Comparison of ENCODE assay signal across 16 cellular contexts in the genomic region with DNA sequence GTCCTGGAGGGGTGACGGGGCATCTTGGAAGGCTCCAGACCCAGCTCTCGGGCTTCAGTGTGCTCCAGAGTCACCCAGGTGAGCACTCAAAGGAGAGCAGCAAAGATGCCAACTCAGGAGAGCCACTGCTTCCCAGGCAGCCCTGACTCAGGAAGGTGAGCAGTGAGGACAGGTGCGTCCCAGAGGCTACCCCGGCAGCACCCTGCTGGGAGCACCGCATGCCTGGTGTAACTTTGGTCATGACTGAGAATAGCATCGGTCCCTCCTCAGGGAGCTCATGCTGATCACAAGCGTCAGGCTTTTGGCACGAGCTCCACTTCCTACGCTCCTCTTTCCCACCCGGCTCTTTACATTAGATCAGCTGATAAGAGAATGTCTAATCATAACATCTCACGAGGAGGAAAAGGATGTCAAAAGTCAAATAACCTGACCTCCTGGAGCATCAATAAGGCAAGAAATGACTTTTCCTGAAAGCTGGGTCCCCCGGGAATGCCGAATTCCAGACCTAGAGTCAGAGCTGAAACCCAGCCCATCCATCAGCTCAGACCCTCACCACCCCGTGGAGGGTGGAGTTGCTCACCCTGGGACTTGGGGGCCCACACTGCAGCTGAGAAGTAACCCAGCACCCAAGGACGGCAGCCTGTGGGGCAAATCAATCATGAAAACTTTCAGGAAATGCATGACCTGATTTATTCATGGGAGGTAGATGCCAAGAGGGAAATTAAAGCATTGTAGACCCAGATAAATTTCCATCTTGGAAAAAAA.
A peak's percentile ranks its signal among the peaks of the same experiment; 100 is the strongest.
DNase-seq lines count a peak whose midpoint lies in the region; ATAC-seq and TF ChIP-seq lines count a peak whose summit lies in the region.
"Had no signal": no experiment of that assay in that cellular context is flagged by ENCODE, and none has a peak within 500 bp of the region (broad histone marks: within the 10 kb centered on the region; RNA-seq: fewer than 3 reads in every experiment).

No MANE protein-coding gene starts in this region.

- peaks cover 6% of the 10 kb centered on the region for H3K27me3 Mint-ChIP-seq in activated naive CD4-positive, alpha-beta T cell treated with anti-CD3 and anti-CD28 coated beads for 36 hours (ENCODE audit: low read depth)
- H3K27me3 Mint-ChIP-seq: B cell had no signal

- no peak overlapping the region for H3K18ac ChIP-seq in trophoblast cell (ENCODE audit: low read length)

- H3K27me3 ChIP-seq in trophoblast cell (ENCODE audit: insufficient read depth, low read length) = no peaks in the 10 kb centered on the region
- H3K27me3 ChIP-seq: SJSA1 had no signal

- H2BK120ac ChIP-seq in trophoblast cell (ENCODE audit: insufficient read depth, low read length, poor library complexity) = no peak overlapping the region

- CTCF ChIA-PET in activated naive CD4-positive, alpha-beta T cell treated with anti-CD3 and anti-CD28 coated beads for 36 hours (lab: Charles Lee) = no interaction called here

- no peaks in the 10 kb centered on the region for H3K4me1 Mint-ChIP-seq in activated naive CD4-positive, alpha-beta T cell treated with anti-CD3 and anti-CD28 coated beads for 36 hours (ENCODE audit: low read depth)
- H3K4me1 Mint-ChIP-seq: B cell; CD4-positive, CD25-positive, alpha-beta regulatory T cell had no signal

- no peak overlapping the region for H3K23ac ChIP-seq in trophoblast cell (ENCODE audit: low read length)

- H4K91ac ChIP-seq in trophoblast cell (ENCODE audit: low read depth, low read length) = no peak overlapping the region

- peaks cover 7% of the 10 kb centered on the region for H3K9me3 Mint-ChIP-seq in activated naive CD4-positive, alpha-beta T cell treated with anti-CD3 and anti-CD28 coated beads for 36 hours

- no peak overlapping the region for H3K4me3 Mint-ChIP-seq in activated naive CD4-positive, alpha-beta T cell treated with anti-CD3 and anti-CD28 coated beads for 36 hours
- H3K4me3 Mint-ChIP-seq: B cell; CD4-positive, CD25-positive, alpha-beta regulatory T cell had no signal

- no peak overlapping the region for H4K12ac ChIP-seq in trophoblast cell (ENCODE audit: low read depth, low read length)

- no peaks in the 10 kb centered on the region for H3K36me3 Mint-ChIP-seq in activated naive CD4-positive, alpha-beta T cell treated with anti-CD3 and anti-CD28 coated beads for 36 hours (ENCODE audit: low read depth)
- H3K36me3 Mint-ChIP-seq: CD4-positive, CD25-positive, alpha-beta regulatory T cell had no signal

- no peaks in the 10 kb centered on the region for H3K4me1 ChIP-seq in trophoblast cell (ENCODE audit: control insufficient read depth in 1 of 2, insufficient read depth in 2 of 2, low read length in 2 of 2)
- H3K4me1 ChIP-seq: Caco-2, SJSA1 had no signal

- H3K14ac ChIP-seq in trophoblast cell (ENCODE audit: low read length) = no peak overlapping the region

- intact Hi-C loops in activated naive CD4-positive, alpha-beta T cell treated with anti-CD3 and anti-CD28 coated beads for 36 hours (cut with micrococcal nuclease) = no loop called here

- peak overlapping the region; percentile 24 for H2AK5ac ChIP-seq in trophoblast cell (ENCODE audit: low read length)

- H3K4me2 ChIP-seq in trophoblast cell (ENCODE audit: low read length) = no peak overlapping the region

- no peak overlapping the region for H3K4ac ChIP-seq in trophoblast cell (ENCODE audit: low read depth, low read length)

- no peaks in the 10 kb centered on the region for H3K36me3 ChIP-seq in trophoblast cell (ENCODE audit: control insufficient read depth in 1 of 2, insufficient read depth in 2 of 2, low read length in 2 of 2)
- H3K36me3 ChIP-seq: SJSA1 had no signal

- peaks cover 2% of the 10 kb centered on the region for H3K79me1 ChIP-seq in trophoblast cell (ENCODE audit: low read length)

- H2AFZ ChIP-seq in trophoblast cell (ENCODE audit: insufficient read depth, low read length, poor library complexity) = no peak overlapping the region
- H2AFZ ChIP-seq: GM23248 had no signal

- peaks cover 8% of the 10 kb centered on the region for H3K9me3 ChIP-seq in trophoblast cell (ENCODE audit: insufficient read depth, low read depth, low read length)
- H3K9me3 ChIP-seq: Caco-2, SJSA1 had no signal

- H2BK12ac ChIP-seq in trophoblast cell (ENCODE audit: low read length) = no peak overlapping the region

- TF ChIP-seq CTCF in coronary artery (IDR thresholded peaks at IDR 0.05) = no peak

- H3K27ac Mint-ChIP-seq in activated naive CD4-positive, alpha-beta T cell treated with anti-CD3 and anti-CD28 coated beads for 36 hours = no peak overlapping the region
- H3K27ac Mint-ChIP-seq: B cell; CD4-positive, CD25-positive, alpha-beta regulatory T cell had no signal

- no peak overlapping the region for H2BK5ac ChIP-seq in trophoblast cell (ENCODE audit: low read depth, low read length, poor library complexity)

- no peak for ATAC-seq in HG02870 (IDR thresholded peaks at IDR 0.05; ENCODE audit: unreplicated experiment)
- no peak for ATAC-seq in HG02852 (IDR thresholded peaks at IDR 0.05; ENCODE audit: unreplicated experiment)
- ATAC-seq: K562 had no signal

- no peak overlapping the region for H3K4me3 ChIP-seq in coronary artery
- H3K4me3 ChIP-seq in trophoblast cell (ENCODE audit: low read depth, low read length) = no peak overlapping the region
- H3K4me3 ChIP-seq: GM23248, K562, SJSA1 had no signal

- H3K79me2 ChIP-seq in trophoblast cell (ENCODE audit: control insufficient read depth, insufficient read depth, low read length, poor library complexity) = no peaks in the 10 kb centered on the region

- no peak overlapping the region for H4K8ac ChIP-seq in trophoblast cell (ENCODE audit: low read depth, low read length)

- no peak overlapping the region for H3K27ac ChIP-seq in coronary artery
- no peak overlapping the region for H3K27ac ChIP-seq in trophoblast cell (ENCODE audit: low read depth, low read length)
- H3K27ac ChIP-seq: GM23248, SJSA1 had no signal

- WGBS in trophoblast cell (ENCODE audit: extremely low coverage, insufficient coverage, insufficient read length) = no CpG with 5 or more reads among the region's 15 CpGs

- peak; percentile 18 for DNase-seq in NCI-H748 (lab: John Stamatoyannopoulos, UW; ENCODE audit: unreplicated experiment)
- no peak for DNase-seq in NCI-H748 treated with DMSO at 0.1 percent for 48 hours (lab: John Stamatoyannopoulos, UW)
- peak; percentile 35 for DNase-seq in NCI-H69 (lab: John Stamatoyannopoulos, UW)
- DNase-seq in coronary artery (ENCODE audit: low spot score) = peak; percentile 52
- DNase-seq in trophoblast cell = no peak
- no peak for DNase-seq in activated naive CD4-positive, alpha-beta T cell treated with anti-CD3 and anti-CD28 coated beads for 36 hours
- DNase-seq: Caco-2; CD4-positive, CD25-positive, alpha-beta regulatory T cell; GM23248; NCI-H1930; NCI-H446 had no signal

- H3K9ac ChIP-seq in trophoblast cell (ENCODE audit: low read length) = no peak overlapping the region
- H3K9ac ChIP-seq: GM23248 had no signal

Comparison
In these comparisons a context has a peak if more than half of its experiments do, and no peak if none do; other contexts are left out.
1. DNase-seq: peak in NCI-H748 (single experiment), NCI-H69 (single experiment) and coronary artery (single experiment); none in NCI-H748 treated with DMSO at 0.1 percent for 48 hours (single experiment), trophoblast cell (0 of 2) and activated naive CD4-positive, alpha-beta T cell treated with anti-CD3 and anti-CD28 coated beads for 36 hours (single experiment).